ENCODE assay signal across 18 cellular contexts in the genomic region with DNA sequence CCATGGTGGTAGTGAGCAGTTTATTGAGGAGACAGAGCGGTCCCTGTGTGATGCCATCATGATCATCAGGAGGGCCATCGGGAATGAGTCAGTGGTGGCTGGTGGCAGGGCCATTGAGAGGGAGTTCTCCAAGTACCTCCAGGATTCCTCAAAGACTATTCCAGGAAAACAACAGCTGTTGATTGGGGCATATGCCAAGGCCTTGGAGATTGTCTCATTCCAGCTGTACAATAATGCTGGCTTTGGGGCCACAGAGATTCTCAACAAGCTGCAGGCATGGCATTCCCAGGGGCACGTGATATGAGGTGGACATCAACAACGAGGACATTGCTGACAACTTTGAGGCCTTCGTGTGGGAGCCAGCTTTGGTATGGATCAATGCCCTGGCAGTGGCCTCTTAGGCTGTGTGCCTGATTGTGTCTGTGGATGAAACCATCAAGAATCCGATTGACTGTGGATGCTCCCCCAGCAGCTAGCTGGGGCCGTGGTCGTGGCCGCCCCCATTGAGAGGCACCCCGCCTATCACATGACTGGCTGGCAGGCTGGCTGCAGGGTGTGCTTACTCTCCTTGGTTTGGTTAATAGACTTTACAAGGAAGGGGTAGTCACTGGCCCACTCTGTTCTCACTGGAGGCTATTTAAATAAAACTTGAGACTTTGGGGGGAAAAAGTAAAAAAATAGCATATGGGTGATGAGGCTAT. TPM values are rescaled to one million over a fixed set of nuclear protein-coding genes. Genes with fewer than 3 reads are reported as not detected.
A peak's percentile ranks its signal among the peaks of the same experiment; 100 is the strongest.
DNase-seq lines count a peak whose midpoint lies in the region; TF ChIP-seq lines count a peak whose summit lies in the region.
"Had no signal": no experiment of that assay in that cellular context is flagged by ENCODE, and none has a peak within 500 bp of the region (broad histone marks: within the 10 kb centered on the region; RNA-seq: fewer than 3 reads in every experiment).

No MANE protein-coding gene starts in this region.

- no peaks in the 10 kb centered on the region for H3K9me2 ChIP-seq in Karpas-422 (replicated peaks; ENCODE audit: insufficient read depth, low read length)

- CTCF ChIA-PET in HEK293T (lab: Yijun Ruan, JAX), result interaction anchor here (0.6 kb wide), 1 partner anchor 1534 kb away, joined by 3 read pairs; no protein-coding TSS in a partner anchor

- POLR2A ChIA-PET in HEK293T (lab: Yijun Ruan, JAX), result interaction anchor here (1.0 kb wide), 1 partner anchor 11 kb away, joined by 3 read pairs; no protein-coding TSS in a partner anchor

- DNase-seq in HEK293T (ENCODE audit: extremely low spot score) (peak; percentile 3), Karpas-422 (peak; percentile 1), myocyte (ENCODE audit: low read depth) (peak; percentile 82), thyroid gland (no peak), cerebellar nuclear complex (lab: John Stamatoyannopoulos, UW) (no peak)
- no peak for DNase-seq in stimulated activated CD4-positive, alpha-beta T cell treated with anti-CD3 and anti-CD28 coated beads, Interleukin-2, amount 100 ng/mL, for 48 hours
- DNase-seq: C1 segment of cervical spinal cord; Calu3; CD4-positive, alpha-beta memory T cell; COR-L47; DMS79; EL; GDM1; H9; HFFc6 had no signal

- H3K36me3 ChIP-seq in Karpas-422 (ENCODE audit: insufficient read depth, low read length) (no peaks in the 10 kb centered on the region), thyroid gland (no peaks in the 10 kb centered on the region)

- H3K27me3 ChIP-seq in Karpas-422 (ENCODE audit: low read length) (no peaks in the 10 kb centered on the region), thyroid gland (no peaks in the 10 kb centered on the region)

- H3K27ac ChIP-seq in Karpas-422 (ENCODE audit: low read length) (no peak overlapping the region), thyroid gland (no peak overlapping the region)

- no peak overlapping the region for H3K9ac ChIP-seq in Karpas-422 (ENCODE audit: low read length)

- no peak for TF ChIP-seq CTCF in thyroid gland (IDR thresholded peaks at IDR 0.05)

- H3K9me3 ChIP-seq in Karpas-422 (ENCODE audit: low read length) (no peaks in the 10 kb centered on the region), thyroid gland (no peaks in the 10 kb centered on the region)

- no peaks in the 10 kb centered on the region for H3K79me2 ChIP-seq in Karpas-422 (ENCODE audit: low read length)

- no peak for TF ChIP-seq POLR2A in thyroid gland (IDR thresholded peaks at IDR 0.05)

- H2AFZ ChIP-seq in Karpas-422 (ENCODE audit: low read length), result no peak overlapping the region
- H2AFZ ChIP-seq: GM23338 had no signal

- H3K4me3 ChIP-seq in Karpas-422 (ENCODE audit: low read length) (no peak overlapping the region), thyroid gland (replicated peaks in 1 of 3) (no peak overlapping the region)
- H3K4me3 ChIP-seq: GM12878, GM23338 had no signal

- no peaks in the 10 kb centered on the region for H4K20me1 ChIP-seq in Karpas-422 (ENCODE audit: insufficient read depth, low read depth, low read length)

- H3K4me1 ChIP-seq in Karpas-422 (ENCODE audit: low read length) (no peaks in the 10 kb centered on the region), thyroid gland (peaks cover 3 to 4% of the 10 kb centered on the region in 2 donors)

- intact Hi-C loops in thyroid gland (cut with DNase I), result no loop called here

- no peak overlapping the region for H3K4me2 ChIP-seq in Karpas-422 (ENCODE audit: low read depth, low read length, poor library complexity, severe bottlenecking)
- H3K4me2 ChIP-seq: GM23338 had no signal

- WGBS in thyroid gland, 2 donors, result 84 to 93% methylated on average over 10 of the region's 10 CpGs

TF ChIP-seq in HEK293T, 16 proteins besides CTCF, POLR2A, EP300 and RAD21:
- TF ChIP-seq BHLHE40 (IDR thresholded peaks at IDR 0.05; ENCODE audit: borderline replicate concordance) (no peak), NFRKB (IDR thresholded peaks at IDR 0.05) (no peak), FOXA1 (IDR thresholded peaks at IDR 0.05) (no peak), HDGF (IDR thresholded peaks at IDR 0.05; ENCODE audit: borderline replicate concordance) (no peak), LEF1 (IDR thresholded peaks at IDR 0.05; ENCODE audit: borderline replicate concordance) (no peak), SP1 (IDR thresholded peaks at IDR 0.05) (no peak), SUZ12 (IDR thresholded peaks at IDR 0.05) (no peak), FOXM1 (IDR thresholded peaks at IDR 0.05; ENCODE audit: borderline replicate concordance) (no peak), ELF4 (IDR thresholded peaks at IDR 0.05) (no peak), ARNT (IDR thresholded peaks at IDR 0.05) (no peak), ZNF384 (IDR thresholded peaks at IDR 0.05) (no peak)
- TF ChIP-seq, protein P1, sequence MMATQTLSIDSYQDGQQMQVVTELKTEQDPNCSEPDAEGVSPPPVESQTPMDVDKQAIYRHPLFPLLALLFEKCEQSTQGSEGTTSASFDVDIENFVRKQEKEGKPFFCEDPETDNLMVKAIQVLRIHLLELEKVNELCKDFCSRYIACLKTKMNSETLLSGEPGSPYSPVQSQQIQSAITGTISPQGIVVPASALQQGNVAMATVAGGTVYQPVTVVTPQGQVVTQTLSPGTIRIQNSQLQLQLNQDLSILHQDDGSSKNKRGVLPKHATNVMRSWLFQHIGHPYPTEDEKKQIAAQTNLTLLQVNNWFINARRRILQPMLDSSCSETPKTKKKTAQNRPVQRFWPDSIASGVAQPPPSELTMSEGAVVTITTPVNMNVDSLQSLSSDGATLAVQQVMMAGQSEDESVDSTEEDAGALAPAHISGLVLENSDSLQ (IDR thresholded peaks at IDR 0.05), result no peak

RNA-seq across cellular contexts. Expression of a gene that starts 16.7 kb away (rescaled TPM):
- not detected in 2 replicates for total RNA-seq in Karpas-422 (2014; rRNA removed; shearing (Covaris generic); ENCODE audit: low replicate concordance)
- total RNA-seq in myocyte (4.1 and 6.8 TPM in 2 replicates), thyroid gland (1 to 10 TPM in 1 of 4 donors, not detected in 3; 1.7 TPM)
- 4.8 TPM for polyA plus RNA-seq in myocyte (2012)
- total RNA-seq: Calu3; CD4-positive, alpha-beta memory T cell; GM12878; GM23338; H4; H9 had no signal
- polyA plus RNA-seq: CD4-positive, alpha-beta memory T cell; GM12878; GM23338 had no signal

RNA-seq across cellular contexts. Expression of a gene that starts 17.1 kb away (rescaled TPM):
- 3.5 and 5.4 TPM in 2 replicates for total RNA-seq in Karpas-422 (2014; rRNA removed; shearing (Covaris generic); ENCODE audit: low replicate concordance)
- total RNA-seq in myocyte (53.2 and 62.7 TPM in 2 replicates), thyroid gland (10 to 100 TPM; 39.4 to 76.8 (median 57.2) TPM)
- polyA plus RNA-seq in myocyte (2012), result 19.7 TPM

RNA-seq across cellular contexts. Expression of a gene that starts 41.7 kb away (rescaled TPM):
- not detected in 2 replicates for total RNA-seq in Karpas-422 (2014; rRNA removed; shearing (Covaris generic); ENCODE audit: low replicate concordance)
- not detected in 2 replicates for total RNA-seq in myocyte
- polyA plus RNA-seq in myocyte (2012), result 0.88 TPM
- 1 to 10 TPM in 2 of 4 donors, under 1 TPM in 1, not detected in 1; 0.59 to 2.0 (median 1.6) TPM for total RNA-seq in thyroid gland
- total RNA-seq: CD4-positive, alpha-beta memory T cell; GM12878; GM23338; H4; H9 had no signal
- polyA plus RNA-seq: CD4-positive, alpha-beta memory T cell; GM12878; GM23338 had no signal

Comparison
In these comparisons a context has a peak if more than half of its experiments do, and no peak if none do; other contexts are left out.
1. DNase-seq: peak in HEK293T (single experiment), Karpas-422 (single experiment) and myocyte (single experiment); none in stimulated activated CD4-positive, alpha-beta T cell treated with anti-CD3 and anti-CD28 coated beads, Interleukin-2, amount 100 ng/mL, for 48 hours (0 of 2), thyroid gland (0 of 2) and cerebellar nuclear complex (0 of 2).